ENCODE assay signal across 8 cellular contexts in the genomic region with DNA sequence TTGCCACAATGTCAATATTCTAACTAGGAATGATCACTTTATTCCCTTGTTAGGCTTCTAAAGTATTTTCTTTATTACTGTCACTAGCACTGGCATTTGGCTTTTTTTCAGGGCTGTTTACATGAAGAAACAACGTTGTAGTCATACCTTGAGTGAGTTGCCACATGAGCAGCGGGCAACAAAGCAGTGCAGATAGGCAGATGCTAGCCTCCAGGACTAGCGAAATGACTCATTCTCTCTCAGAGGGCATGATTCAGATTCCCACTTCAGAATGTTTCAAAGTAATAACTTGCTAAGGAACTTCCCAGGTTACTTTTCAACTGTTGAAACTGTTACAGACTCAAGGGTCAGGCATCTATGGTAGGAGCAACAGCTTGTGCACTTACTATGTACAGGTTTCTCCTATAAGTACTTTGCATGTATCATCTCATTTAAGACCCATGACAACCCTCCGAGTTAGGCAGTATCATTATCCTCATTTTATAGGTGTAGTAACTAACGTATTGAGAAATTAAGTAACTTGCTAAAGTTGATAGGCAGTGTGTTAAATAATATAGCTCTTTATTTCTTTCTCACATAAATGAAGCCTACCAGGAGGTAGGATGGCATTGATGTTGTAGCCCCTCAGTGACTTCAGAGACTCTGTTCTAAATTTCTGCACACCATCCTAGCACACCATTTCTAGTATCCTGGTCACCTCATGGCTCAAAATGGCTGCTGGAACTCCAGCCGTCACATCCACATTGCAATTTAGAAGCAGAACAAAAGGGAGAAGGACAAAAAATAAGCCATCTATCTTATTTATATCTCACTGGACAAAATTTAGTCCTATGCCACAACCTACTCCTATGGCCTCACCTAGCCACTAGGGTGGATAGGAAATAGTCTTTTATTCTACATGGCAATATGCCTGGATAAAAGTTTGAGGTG.
DNase-seq lines count a peak whose midpoint lies in the region; ATAC-seq and TF ChIP-seq lines count a peak whose summit lies in the region.

No MANE protein-coding gene starts in this region.

- H3K27me3 Mint-ChIP-seq in neural progenitor cell (ENCODE audit: insufficient read depth, low read depth), result peaks cover 2% of the 10 kb centered on the region

- no peak overlapping the region for H2AFZ ChIP-seq in neural progenitor cell (replicated peaks)

- TF ChIP-seq CTCF in neural progenitor cell (IDR thresholded peaks at IDR 0.05), result no peak
- no peak for TF ChIP-seq CTCF in lower lobe of right lung (IDR thresholded peaks at IDR 0.05)

- H3K36me3 ChIP-seq in neural progenitor cell, result no peaks in the 10 kb centered on the region
- H3K36me3 ChIP-seq in lower lobe of right lung, result no peaks in the 10 kb centered on the region

- H3K79me2 ChIP-seq in neural progenitor cell (ENCODE audit: low read depth), result no peaks in the 10 kb centered on the region

- no peaks in the 10 kb centered on the region for H3K36me3 Mint-ChIP-seq in neural progenitor cell

- H3K27ac Mint-ChIP-seq in neural progenitor cell, result no peak overlapping the region

- H3K4me1 ChIP-seq in neural progenitor cell (peaks cover 4% of the 10 kb centered on the region), lower lobe of right lung (peaks cover 5% of the 10 kb centered on the region)

- intact Hi-C loops in lower lobe of right lung (cut with DNase I), result no loop called here

- H3K9me3 Mint-ChIP-seq in neural progenitor cell, result no peaks in the 10 kb centered on the region

- no peaks in the 10 kb centered on the region for H4K20me1 ChIP-seq in neural progenitor cell (ENCODE audit: low read depth)

- H3K9ac ChIP-seq in neural progenitor cell, result no peak overlapping the region

- H3K4me3 ChIP-seq in neural progenitor cell (no peak overlapping the region), lower lobe of right lung (no peak overlapping the region)

- DNase-seq in activated T-cell treated with anti-CD3 and anti-CD28 coated beads, Interleukin-2, amount 50 U/mL, for 48 hours, result peak; percentile 59 to 67
- peak; percentile 53 to 65 (median 61) for DNase-seq in stimulated activated CD4-positive, alpha-beta T cell treated with anti-CD3 and anti-CD28 coated beads, Interleukin-12 subunit alpha, Interleukin-12 subunit beta, amount 100 ng/mL, for 48 hours (ENCODE audit: low read depth in 2 of 3, low spot score in 1 of 3)
- no peak for DNase-seq in neural progenitor cell (ENCODE audit: low spot score)
- DNase-seq in NCI-H510A treated with DMSO at 0.1 percent for 48 hours (lab: John Stamatoyannopoulos, UW), result no peak
- no peak for DNase-seq in lower lobe of right lung

- peaks cover 3% of the 10 kb centered on the region for H3K4me1 Mint-ChIP-seq in neural progenitor cell

- no peaks in the 10 kb centered on the region for H3K27me3 ChIP-seq in neural progenitor cell
- H3K27me3 ChIP-seq in lower lobe of right lung (ENCODE audit: low read depth), result no peaks in the 10 kb centered on the region

- H3K27ac ChIP-seq in neural progenitor cell (no peak overlapping the region), lower lobe of right lung (no peak overlapping the region)

- no peak overlapping the region for H3K4me3 Mint-ChIP-seq in neural progenitor cell

- H3F3A ChIP-seq in neural progenitor cell (ENCODE audit: low read depth), result no peaks in the 10 kb centered on the region

- H3K4me2 ChIP-seq in neural progenitor cell, result no peak overlapping the region

- peak; percentile 85 for ATAC-seq in GM18873 (IDR thresholded peaks at IDR 0.05; ENCODE audit: low FRiP score, unreplicated experiment)
- peak; percentile 86 for ATAC-seq in HG03097 (IDR thresholded peaks at IDR 0.05; ENCODE audit: low FRiP score, unreplicated experiment)
- no peak for ATAC-seq in HG02973 (IDR thresholded peaks at IDR 0.05; ENCODE audit: unreplicated experiment)
- no peak for ATAC-seq in lower lobe of right lung

- H3K9me3 ChIP-seq in neural progenitor cell (ENCODE audit: low read depth), result no peaks in the 10 kb centered on the region
- no peaks in the 10 kb centered on the region for H3K9me3 ChIP-seq in lower lobe of right lung

Comparison
In these comparisons a context has a peak if more than half of its experiments do, and no peak if none do; other contexts are left out.
1. ATAC-seq: peak in GM18873 (single experiment) and HG03097 (single experiment); none in HG02973 (single experiment) and lower lobe of right lung (0 of 2).
2. DNase-seq: peak in activated T-cell treated with anti-CD3 and anti-CD28 coated beads, Interleukin-2, amount 50 U/mL, for 48 hours (2 of 2) and stimulated activated CD4-positive, alpha-beta T cell treated with anti-CD3 and anti-CD28 coated beads, Interleukin-12 subunit alpha, Interleukin-12 subunit beta, amount 100 ng/mL, for 48 hours (3 of 3); none in neural progenitor cell (single experiment), NCI-H510A treated with DMSO at 0.1 percent for 48 hours (single experiment) and lower lobe of right lung (single experiment).